In genomic region chr17:62937636-62938035, GRCh38 we compare ENCODE assay signal across 2 cellular contexts.
A peak's percentile ranks its signal among the peaks of the same experiment; 100 is the strongest.
TF ChIP-seq lines count a peak whose summit lies in the region.

No MANE protein-coding gene starts in this region.

TF ChIP-seq in HepG2, 621 proteins besides CTCF, POLR2A, EP300 and RAD21:
- TF ChIP-seq MAFF (IDR thresholded peaks at IDR 0.05; ENCODE audit: low read depth, low read length) (peak; percentile 91), MAFK (conservative IDR thresholded peaks at IDR 0.05 in 1 of 2, IDR thresholded peaks at IDR 0.05 in 1 of 2; ENCODE audit: low read length in 2 of 2) (peak; percentile 92 to 95), ZNF703 (CRISPR knock-in tag; IDR thresholded peaks at IDR 0.05; ENCODE audit: borderline replicate concordance) (no peak)
TF ChIP-seq in HepG2: peak in this region for 2.

TF ChIP-seq in K562, 482 proteins besides CTCF, POLR2A, EP300 and RAD21:
- TF ChIP-seq SAP30 (IDR thresholded peaks at IDR 0.05; ENCODE audit: borderline replicate concordance, insufficient read depth, low read depth, low read length, poor library complexity, severe bottlenecking): no peak
- TF ChIP-seq ZNF316 (IDR thresholded peaks at IDR 0.05): peak; percentile 85
- peak; percentile 81; the same call in 1 of the 2 replicates for TF ChIP-seq C11orf30 (IDR thresholded peaks at IDR 0.05; ENCODE audit: low read depth)
- peak; percentile 82 for TF ChIP-seq MAFF (IDR thresholded peaks at IDR 0.05; ENCODE audit: low read length)
- no peak for TF ChIP-seq ESRRB (CRISPR knock-in tag; IDR thresholded peaks at IDR 0.05; ENCODE audit: borderline replicate concordance)
- peak; percentile 84 for TF ChIP-seq MAFK (IDR thresholded peaks at IDR 0.05; ENCODE audit: low read length)
- no peak for TF ChIP-seq SMARCA4 (IDR thresholded peaks at IDR 0.05)
- TF ChIP-seq MAFG (tag; conservative IDR thresholded peaks at IDR 0.05): peak; percentile 76
- no peak for TF ChIP-seq ZNF121 (CRISPR knock-in tag; conservative IDR thresholded peaks at IDR 0.05)
